ENCODE assay signal across 7 cellular contexts in genomic region chr11:94623120-94623735, GRCh38. TPM values are rescaled to one million over a fixed set of nuclear protein-coding genes. Genes with fewer than 3 reads are reported as not detected.
DNase-seq lines count a peak whose midpoint lies in the region; TF ChIP-seq lines count a peak whose summit lies in the region.

No MANE protein-coding gene starts in this region.

- H3K36me3 ChIP-seq in SJSA1: no peaks in the 10 kb centered on the region
- peaks cover 0 to 25% (median 3%) of the 10 kb centered on the region in 6 donors for H3K36me3 ChIP-seq in spleen

- no peak overlapping the region for H3K4me3 ChIP-seq in HFF-Myc (replicated peaks; ENCODE audit: low read depth, low read length)
- no peak overlapping the region for H3K4me3 ChIP-seq in SJSA1
- H3K4me3 ChIP-seq in astrocyte of the spinal cord (ENCODE audit: low read depth, low read length): no peak overlapping the region
- H3K4me3 ChIP-seq in spleen: no peak overlapping the region

- H3K27me3 ChIP-seq in SJSA1 (replicated peaks) (no peaks in the 10 kb centered on the region), spleen (replicated peaks in 1 of 7) (no peaks in the 10 kb centered on the region)

- no peaks in the 10 kb centered on the region for H3K9me3 ChIP-seq in SJSA1 (replicated peaks)
- peaks cover 0 to 24% (median 14%) of the 10 kb centered on the region in 8 donors for H3K9me3 ChIP-seq in spleen

- in situ Hi-C loops in astrocyte of the spinal cord (cut with HindIII; ENCODE audit: low sequenced_read_pairs): no loop called here

- peak; percentile 71 for TF ChIP-seq CTCF in GM12872 (IDR thresholded peaks at IDR 0.05; ENCODE audit: insufficient read depth, low read depth, low read length)
- peak; percentile 75 for TF ChIP-seq CTCF in HFF-Myc (IDR thresholded peaks at IDR 0.05; ENCODE audit: low read depth, low read length, missing control alignments)
- peak; percentile 73 for TF ChIP-seq CTCF in astrocyte of the spinal cord (IDR thresholded peaks at IDR 0.05; ENCODE audit: low read depth, low read length)
- peak; percentile 32 to 86 (median 65) for TF ChIP-seq CTCF in spleen (IDR thresholded peaks at IDR 0.05 in 8 of 11, conservative IDR thresholded peaks at IDR 0.05 in 3 of 11)

- DNase-seq in HFF-Myc (ENCODE audit: extremely low read depth, low read depth): peak; percentile 72
- DNase-seq in NCI-H1105 (lab: John Stamatoyannopoulos, UW): peak; percentile 72
- peak; percentile 41 to 44 for DNase-seq in SJSA1 (ENCODE audit: low read depth in 1 of 2, low spot score in 2 of 2)
- DNase-seq in astrocyte of the spinal cord (ENCODE audit: low read depth, low spot score): peak; percentile 82
- DNase-seq in iPS DF 19.7 (ENCODE audit: low read depth, low spot score): peak; percentile 82
- no peak for DNase-seq in spleen

- TF ChIP-seq POLR2A in spleen (IDR thresholded peaks at IDR 0.05): no peak

- intact Hi-C loops in spleen (cut with DNase I; ENCODE audit: low total_unique reads): loop anchor here (5.0 kb wide), 2 partner anchors 139 to 274 kb away; no protein-coding TSS in a partner anchor

- H3K4me1 ChIP-seq in SJSA1 (replicated peaks) (no peaks in the 10 kb centered on the region), spleen (peaks cover 0 to 10% (median 0%) of the 10 kb centered on the region in 6 donors)

- 30 to 36% (median 30%) methylated on average over 6 of the region's 6 CpGs for WGBS in spleen, 5 donors

- H3K27ac ChIP-seq in SJSA1: no peak overlapping the region
- no peak overlapping the region for H3K27ac ChIP-seq in spleen

RNA-seq across cellular contexts. Expression of gene PIWIL4, which starts 56.1 kb away (rescaled TPM):
- 0.05 TPM in 1 of 2 replicates, not detected in the other for total RNA-seq in SJSA1 (2014; rRNA removed; shearing (Covaris generic))
- total RNA-seq in spleen: 10 to 100 TPM in 1 of 7 donors, 1 to 10 TPM in 6; 3.5 to 10.3 (median 4.9) TPM
- 1 to 10 TPM; 4.1 to 6.7 (median 5.5) TPM for polyA plus RNA-seq in spleen
